15 cellular contexts compared by ENCODE assay signal in genomic region chr21:36696640-36697472, GRCh38. TPM values are rescaled to one million over a fixed set of nuclear protein-coding genes. Genes with fewer than 3 reads are reported as not detected.
DNase-seq lines count a peak whose midpoint lies in the region; ATAC-seq and TF ChIP-seq lines count a peak whose summit lies in the region.
"Had no signal": no experiment of that assay in that cellular context is flagged by ENCODE, and none has a peak within 500 bp of the region (broad histone marks: within the 10 kb centered on the region; RNA-seq: fewer than 3 reads in every experiment).

No MANE protein-coding gene starts in this region.

- H3K4me3 Mint-ChIP-seq in osteocyte (ENCODE audit: unreplicated experiment), result peak overlapping the region; percentile 10

- no peak for TF ChIP-seq RAD21 in IMR-90 (IDR thresholded peaks at IDR 0.05; ENCODE audit: low read length)

- in situ Hi-C loops in IMR-90 (cut with MboI; ENCODE audit: low sequenced_read_pairs), result no loop called here

- H2AFZ ChIP-seq in IMR-90 (replicated peaks; ENCODE audit: low read length, poor library complexity), result no peak overlapping the region

- CTCF ChIA-PET in IMR-90 (lab: Yijun Ruan, JAX), result no interaction called here

- H2BK15ac ChIP-seq in IMR-90 (ENCODE audit: low read depth, low read length), result no peak overlapping the region

- H3K27me3 ChIP-seq in IMR-90 (ENCODE audit: control insufficient read depth, insufficient read depth, low read length) (peaks cover 95% of the 10 kb centered on the region), esophagus squamous epithelium (peaks cover 0 to 100% (median 31%) of the 10 kb centered on the region in 4 donors)
- H3K27me3 ChIP-seq: testis had no signal

- no peak overlapping the region for H4K8ac ChIP-seq in IMR-90 (ENCODE audit: low read depth in 2 of 2, low read length in 2 of 2)

- no peak overlapping the region for H3K4me2 ChIP-seq in IMR-90 (ENCODE audit: low read depth, low read length)

- WGBS in IMR-90 (ENCODE audit: extremely low coverage in 2 of 2, insufficient read length in 1 of 2), 2 experiments, result 8% methylated on average over 11 of the region's 55 CpGs; no CpG with 5 or more reads in 1 of the 2 experiments
- 3 to 13% methylated on average over 12 to 21 of the region's 55 CpGs for WGBS in esophagus squamous epithelium, 2 donors

- no peak overlapping the region for H2AK5ac ChIP-seq in IMR-90 (ENCODE audit: low read depth, low read length)

- POLR2A ChIA-PET in IMR-90 (lab: Charles Lee; ENCODE audit: unreplicated experiment), result interaction anchor here (0.6 kb wide), 1 partner anchor 60 kb away, joined by 4 read pairs; no protein-coding TSS in a partner anchor

- H3K36me3 ChIP-seq in IMR-90 (ENCODE audit: control insufficient read depth, insufficient read depth, low read length) (no peaks in the 10 kb centered on the region), esophagus squamous epithelium (no peaks in the 10 kb centered on the region)
- H3K36me3 ChIP-seq: SJSA1 had no signal

- DNase-seq in activated CD4-positive, alpha-beta T cell treated with anti-CD3 and anti-CD28 coated beads, Interleukin-2, amount 50 U/mL, for 48 hours, result peak; percentile 7 to 9
- DNase-seq in activated CD4-positive, alpha-beta T cell treated with anti-CD3 and anti-CD28 coated beads for 48 hours, result no peak
- DNase-seq in IMR-90, result peak; percentile 6
- DNase-seq in esophagus squamous epithelium (lab: John Stamatoyannopoulos, UW), result no peak
- no peak for DNase-seq in osteocyte (ENCODE audit: extremely low spot score, unreplicated experiment)
- no peak for DNase-seq in omental fat pad (ENCODE audit: low spot score)
- no peak for DNase-seq in NCI-H2107 treated with DMSO at 0.1 percent for 48 hours (lab: John Stamatoyannopoulos, UW; ENCODE audit: unreplicated experiment)
- DNase-seq: cerebellar nuclear complex, kidney glomerular epithelial cell, NCI-H1436 treated with DMSO at 0.1 percent for 48 hours, NCI-H446, testis had no signal

- no TSS peak for BruUV-seq in IMR-90 (replicated peaks; lab: Mats Ljungman, UMichigan)

- TF ChIP-seq POLR2A in IMR-90 (IDR thresholded peaks at IDR 0.05; ENCODE audit: low read depth, low read length) (no peak), esophagus squamous epithelium (IDR thresholded peaks at IDR 0.05) (no peak)

- H3K4me1 ChIP-seq in IMR-90 (ENCODE audit: control insufficient read depth, insufficient read depth, low read length) (no peaks in the 10 kb centered on the region), esophagus squamous epithelium (peaks cover 25 to 98% (median 38%) of the 10 kb centered on the region in 3 donors)

- no peaks in the 10 kb centered on the region for H3K36me3 Mint-ChIP-seq in osteocyte (ENCODE audit: unreplicated experiment)

- peaks cover 71% of the 10 kb centered on the region for H3K27me3 Mint-ChIP-seq in osteocyte (ENCODE audit: unreplicated experiment)

- H2BK120ac ChIP-seq in IMR-90 (ENCODE audit: low read depth, low read length), result no peak overlapping the region

- H3K23ac ChIP-seq in IMR-90 (ENCODE audit: low read depth, low read length), result no peak overlapping the region; the same call in 1 of the 2 replicates

- H3K9me3 ChIP-seq in IMR-90 (ENCODE audit: control insufficient read depth, insufficient read depth, low read length) (peaks cover 15% of the 10 kb centered on the region), esophagus squamous epithelium (no peaks in the 10 kb centered on the region)
- H3K9me3 ChIP-seq: testis had no signal

- no peak overlapping the region for H2BK20ac ChIP-seq in IMR-90 (ENCODE audit: low read depth, low read length)

- H4K5ac ChIP-seq in IMR-90 (ENCODE audit: low read depth, low read length), result no peak overlapping the region

- H3K27ac Mint-ChIP-seq in osteocyte (ENCODE audit: unreplicated experiment), result no peak overlapping the region

- peaks cover 11% of the 10 kb centered on the region for H4K20me1 ChIP-seq in IMR-90 (ENCODE audit: insufficient read depth, low read length)

- dilution Hi-C loops in IMR-90 (cut with HindIII; ENCODE audit: low sequenced_read_pairs, unreplicated experiment), result no loop called here

- ATAC-seq in IMR-90 (ENCODE audit: low read depth) (no peak), HG03571 (IDR thresholded peaks at IDR 0.05; ENCODE audit: unreplicated experiment) (no peak), omental fat pad (ENCODE audit: low FRiP score) (no peak)
- ATAC-seq: GM12878 had no signal

- H4K91ac ChIP-seq in IMR-90 (ENCODE audit: insufficient read depth, low read depth, low read length), result no peak overlapping the region

- H3K56ac ChIP-seq in IMR-90 (ENCODE audit: extremely low read depth, insufficient read depth, low read length), result no peak overlapping the region

- H3K14ac ChIP-seq in IMR-90 (replicated peaks; ENCODE audit: low read depth, low read length), result no peak overlapping the region

- no peak overlapping the region; the same call in 1 of the 2 replicates for H3K4me3 ChIP-seq in IMR-90 (ENCODE audit: insufficient read depth, low read depth, low read length)
- peak overlapping the region; percentile 73 to 92 (median 77) for H3K4me3 ChIP-seq in esophagus squamous epithelium
- H3K4me3 ChIP-seq: GM12878, SJSA1, testis had no signal

- H3K4me1 Mint-ChIP-seq in osteocyte (ENCODE audit: unreplicated experiment), result peaks cover 30% of the 10 kb centered on the region

- H2BK5ac ChIP-seq in IMR-90 (ENCODE audit: low read depth, low read length, poor library complexity, severe bottlenecking), result no peak overlapping the region

- no peaks in the 10 kb centered on the region; the same call in 1 of the 2 replicates for H3K9me1 ChIP-seq in IMR-90 (ENCODE audit: insufficient read depth, low read length)

- H3K18ac ChIP-seq in IMR-90 (ENCODE audit: low read depth, low read length), result no peak overlapping the region

- H3K27ac ChIP-seq in IMR-90 (ENCODE audit: insufficient read depth, low read length), result peak overlapping the region; percentile 5; the same call in 1 of the 2 replicates
- H3K27ac ChIP-seq in esophagus squamous epithelium, result peak overlapping the region; percentile 88 to 97 (median 96)
- H3K27ac ChIP-seq: SJSA1, testis had no signal

- no peak overlapping the region for H3K9ac ChIP-seq in IMR-90 (ENCODE audit: low read depth, low read length)

- peak overlapping the region; percentile 2; the same call in 1 of the 2 replicates for H3K4ac ChIP-seq in IMR-90 (ENCODE audit: low read depth, low read length)

- no peaks in the 10 kb centered on the region for H3K79me1 ChIP-seq in IMR-90 (ENCODE audit: low read depth in 1 of 2, low read length in 2 of 2)

- intact Hi-C loops in IMR-90 (cut with micrococcal nuclease), result no loop called here
- intact Hi-C loops in esophagus squamous epithelium (cut with DNase I), result no loop called here

- H3K9me3 Mint-ChIP-seq in osteocyte (ENCODE audit: unreplicated experiment), result no peaks in the 10 kb centered on the region

- TF ChIP-seq CTCF in IMR-90 (conservative IDR thresholded peaks at IDR 0.05; ENCODE audit: low read depth, low read length), result no peak
- no peak for TF ChIP-seq CTCF in esophagus squamous epithelium (IDR thresholded peaks at IDR 0.05)
- no peak for TF ChIP-seq CTCF in osteocyte (IDR thresholded peaks at IDR 0.05)
- no peak for TF ChIP-seq CTCF in omental fat pad (IDR thresholded peaks at IDR 0.05)

- H2AK9ac ChIP-seq in IMR-90 (replicated peaks; ENCODE audit: low read depth, low read length, poor library complexity), result no peak overlapping the region

TF ChIP-seq in IMR-90, 13 proteins besides CTCF, POLR2A, EP300 and RAD21:
- TF ChIP-seq FOS (IDR thresholded peaks at IDR 0.05; ENCODE audit: low read depth, low read length) (no peak), MAFK (IDR thresholded peaks at IDR 0.05; ENCODE audit: low read depth, low read length) (no peak), USF2 (IDR thresholded peaks at IDR 0.05; ENCODE audit: low read depth, low read length) (no peak), CEBPB (IDR thresholded peaks at IDR 0.05; ENCODE audit: low read depth, low read length) (no peak), MXI1 (IDR thresholded peaks at IDR 0.05; ENCODE audit: borderline replicate concordance, low read depth, low read length) (no peak), BHLHE40 (IDR thresholded peaks at IDR 0.05; ENCODE audit: low read depth, low read length) (no peak), ELK1 (IDR thresholded peaks at IDR 0.05; ENCODE audit: borderline replicate concordance, low read depth, low read length) (no peak), RCOR1 (IDR thresholded peaks at IDR 0.05; ENCODE audit: insufficient replicate concordance, low read length) (no peak), SMC3 (IDR thresholded peaks at IDR 0.05; ENCODE audit: low read depth, low read length) (no peak), NFE2L2 (IDR thresholded peaks at IDR 0.05; ENCODE audit: low read depth, low read length) (no peak), RFX5 (IDR thresholded peaks at IDR 0.05; ENCODE audit: low read depth, low read length) (no peak)

RNA-seq across cellular contexts. Expression of gene SIM2, which starts 2.1 kb away (rescaled TPM):
- 1.9 and 2.2 TPM in 2 replicates for total RNA-seq in IMR-90 (2012; rRNA removed)
- polyA plus RNA-seq in IMR-90 (2012; rRNA removed), result 7.5 and 7.9 TPM in 2 replicates
- polyA plus RNA-seq in IMR-90 (2012; cell fraction: cytosol; rRNA removed), result 7.5 and 8.7 TPM in 2 replicates
- polyA plus RNA-seq in IMR-90 (2012; cell fraction: nucleus; rRNA removed; ENCODE audit: low replicate concordance), result 22.1 and 26.1 TPM in 2 replicates
- 10 to 100 TPM; 20.3 to 49.4 (median 29.9) TPM for total RNA-seq in esophagus squamous epithelium
- 0.86 and 1.5 TPM in 2 replicates for total RNA-seq in osteocyte
- 1 to 10 TPM in 1 of 4 donors, not detected in 3; 3.2 TPM for total RNA-seq in omental fat pad

Comparison
In these comparisons a context has a peak if more than half of its experiments do, and no peak if none do; other contexts are left out.
1. DNase-seq: peak in activated CD4-positive, alpha-beta T cell treated with anti-CD3 and anti-CD28 coated beads, Interleukin-2, amount 50 U/mL, for 48 hours (2 of 2) and IMR-90 (single experiment); none in activated CD4-positive, alpha-beta T cell treated with anti-CD3 and anti-CD28 coated beads for 48 hours (single experiment), esophagus squamous epithelium (single experiment), osteocyte (single experiment), omental fat pad (single experiment) and NCI-H2107 treated with DMSO at 0.1 percent for 48 hours (single experiment).